8 cellular contexts compared by ENCODE assay signal in genomic region chr21:36320421-36321324, GRCh38. TPM values are rescaled to one million over a fixed set of nuclear protein-coding genes. Genes with fewer than 3 reads are reported as not detected.
A peak's percentile ranks its signal among the peaks of the same experiment; 100 is the strongest.
DNase-seq lines count a peak whose midpoint lies in the region; ATAC-seq and TF ChIP-seq lines count a peak whose summit lies in the region.

No MANE protein-coding gene starts in this region.

- peak overlapping the region; percentile 91 for H3K4me3 Mint-ChIP-seq in type B pancreatic cell

- TF ChIP-seq CTCF in BE2C (IDR thresholded peaks at IDR 0.05; ENCODE audit: low read depth, low read length): no peak
- no peak for TF ChIP-seq CTCF in type B pancreatic cell (conservative IDR thresholded peaks at IDR 0.05)

- peak; percentile 14 for ATAC-seq in GM18508 (IDR thresholded peaks at IDR 0.05; ENCODE audit: insufficient read depth, unreplicated experiment)
- peak; percentile 54 for ATAC-seq in HG03045 (IDR thresholded peaks at IDR 0.05; ENCODE audit: unreplicated experiment)

- peaks cover 8% of the 10 kb centered on the region for H3K9me3 Mint-ChIP-seq in type B pancreatic cell

- H3K36me3 ChIP-seq in BE2C: no peaks in the 10 kb centered on the region; the same call in 1 of the 2 replicates

- no peak for DNase-seq in BE2C
- DNase-seq in NCI-H2171 (lab: John Stamatoyannopoulos, UW): peak; percentile 85
- DNase-seq in activated CD4-positive, CD25-positive, alpha-beta regulatory T cell treated with anti-CD3 and anti-CD28 coated beads, Interleukin-2, amount 50 U/mL, for 72 hours: peak; percentile 78
- peak; percentile 65 for DNase-seq in fibroblast of gingiva (ENCODE audit: low read depth)
- peak; percentile 89 for DNase-seq in myocyte (ENCODE audit: low read depth)
- peak; percentile 82 for DNase-seq in type B pancreatic cell (ENCODE audit: extremely low spot score, unreplicated experiment)

- H3K27me3 Mint-ChIP-seq in type B pancreatic cell: peaks cover 6% of the 10 kb centered on the region

- no peaks in the 10 kb centered on the region for H3K27me3 ChIP-seq in BE2C

- no peaks in the 10 kb centered on the region for H3K4me1 ChIP-seq in BE2C

- H3K9me3 ChIP-seq in BE2C: no peaks in the 10 kb centered on the region; the same call in 1 of the 2 replicates

- peak overlapping the region; percentile 81 for H3K4me3 ChIP-seq in BE2C (ENCODE audit: low read depth, low read length)

- peak overlapping the region; percentile 96 for H3K27ac Mint-ChIP-seq in type B pancreatic cell

- H3K36me3 Mint-ChIP-seq in type B pancreatic cell: peaks cover 22% of the 10 kb centered on the region

- peaks cover 12% of the 10 kb centered on the region for H3K4me1 Mint-ChIP-seq in type B pancreatic cell (ENCODE audit: unreplicated experiment)

RNA-seq across cellular contexts. Expression of gene MORC3, which starts 0.7 kb away (rescaled TPM):
- 11.7 TPM for polyA plus RNA-seq in BE2C (2012; ENCODE audit: insufficient read depth, insufficient read length, low read depth)
- total RNA-seq in myocyte (31.5 and 37.0 TPM in 2 replicates), type B pancreatic cell (ENCODE audit: low replicate concordance) (23.6 and 26.9 TPM in 2 replicates)
- polyA plus RNA-seq in myocyte (2012): 7.7 TPM
